25 cellular contexts compared by ENCODE assay signal in the genomic region with DNA sequence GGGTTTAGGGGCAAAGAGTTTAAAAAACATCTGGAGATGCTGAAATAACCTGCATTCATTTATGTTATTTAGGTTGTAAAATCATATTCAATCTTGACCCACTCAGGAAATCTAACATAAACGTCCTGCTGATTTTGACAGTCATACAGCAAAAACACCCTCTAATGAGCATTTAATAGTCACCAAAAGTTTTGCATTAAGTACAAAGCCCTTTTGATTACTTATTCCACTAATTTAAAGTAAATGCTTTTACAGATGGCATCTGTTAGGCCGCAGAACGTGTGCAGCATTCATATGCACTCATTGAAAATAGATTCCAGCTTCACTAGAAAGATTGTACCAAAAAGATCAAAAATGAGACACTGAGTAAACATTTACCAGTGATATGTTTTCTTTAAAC.
DNase-seq lines count a peak whose midpoint lies in the region; FAIRE-seq and TF ChIP-seq lines count a peak whose summit lies in the region.
"Had no signal": no experiment of that assay in that cellular context is flagged by ENCODE, and none has a peak within 500 bp of the region (broad histone marks: within the 10 kb centered on the region; RNA-seq: fewer than 3 reads in every experiment).

No MANE protein-coding gene starts in this region.

- H3K4me1 ChIP-seq in A673 (ENCODE audit: insufficient read depth, low read length, poor library complexity, severe bottlenecking), result no peaks in the 10 kb centered on the region
- H3K4me1 ChIP-seq in hepatocyte (ENCODE audit: insufficient read depth), result no peaks in the 10 kb centered on the region
- H3K4me1 ChIP-seq in adrenal gland (replicated peaks in 1 of 2), result no peaks in the 10 kb centered on the region
- no peaks in the 10 kb centered on the region for H3K4me1 ChIP-seq in neural progenitor cell
- H3K4me1 ChIP-seq: A549, BE2C had no signal

- H3F3A ChIP-seq in neural progenitor cell (ENCODE audit: low read depth), result no peaks in the 10 kb centered on the region

- no peak overlapping the region for H3K27ac Mint-ChIP-seq in HFFc6
- no peak overlapping the region for H3K27ac Mint-ChIP-seq in neural progenitor cell
- H3K27ac Mint-ChIP-seq: CD14-positive monocyte; CD4-positive, alpha-beta memory T cell; CD4-positive, CD25-positive, alpha-beta regulatory T cell; CD8-positive, alpha-beta memory T cell had no signal

- no peak overlapping the region for H3K9ac ChIP-seq in SK-N-MC (ENCODE audit: insufficient read length)
- no peak overlapping the region for H3K9ac ChIP-seq in neural progenitor cell
- H3K9ac ChIP-seq: BLaER1 had no signal

- H3K4me2 ChIP-seq in hepatocyte (no peak overlapping the region), neural progenitor cell (no peak overlapping the region)
- H3K4me2 ChIP-seq: A549, BLaER1 had no signal

- WGBS in hepatocyte (ENCODE audit: low lambda C conversion rate, missing lambda C conversion rate), result 59% methylated on average over 3 of the region's 3 CpGs
- 75 to 85% (median 83%) methylated on average over 3 of the region's 3 CpGs for WGBS in adrenal gland, 4 donors

- intact Hi-C loops in A673 (cut with micrococcal nuclease; ENCODE audit: unreplicated experiment) (no loop called here), adrenal gland (cut with DNase I) (no loop called here)

- TF ChIP-seq CTCF in A673 (conservative IDR thresholded peaks at IDR 0.05; ENCODE audit: low read depth, low read length) (no peak), HFFc6 (IDR thresholded peaks at IDR 0.05) (no peak), hepatocyte (IDR thresholded peaks at IDR 0.05; ENCODE audit: poor library complexity) (no peak), adrenal gland (IDR thresholded peaks at IDR 0.05) (no peak), neural progenitor cell (IDR thresholded peaks at IDR 0.05) (no peak)

- BruUV-seq in A673 (replicated peaks; lab: Mats Ljungman, UMichigan), result no TSS peak

- peak overlapping the region; percentile 23; the same call in 1 of the 2 replicates for H3K4me3 Mint-ChIP-seq in HFFc6
- H3K4me3 Mint-ChIP-seq in neural progenitor cell, result no peak overlapping the region
- H3K4me3 Mint-ChIP-seq: CD14-positive monocyte; CD4-positive, alpha-beta memory T cell; CD4-positive, CD25-positive, alpha-beta regulatory T cell; CD8-positive, alpha-beta memory T cell had no signal

- no peaks in the 10 kb centered on the region for H3K36me3 ChIP-seq in A673 (ENCODE audit: insufficient read depth, low read length, poor library complexity, severe bottlenecking)
- H3K36me3 ChIP-seq in SK-N-MC (ENCODE audit: insufficient read depth, low read length), result no peaks in the 10 kb centered on the region
- H3K36me3 ChIP-seq in hepatocyte (replicated peaks; ENCODE audit: insufficient read depth, low read depth), result no peaks in the 10 kb centered on the region
- H3K36me3 ChIP-seq in adrenal gland (replicated peaks in 1 of 2), result no peaks in the 10 kb centered on the region
- H3K36me3 ChIP-seq in neural progenitor cell, result no peaks in the 10 kb centered on the region
- H3K36me3 ChIP-seq: BE2C, BLaER1 had no signal

- H4K20me1 ChIP-seq in hepatocyte (ENCODE audit: insufficient read depth, poor library complexity, severe bottlenecking) (no peaks in the 10 kb centered on the region), neural progenitor cell (ENCODE audit: low read depth) (no peaks in the 10 kb centered on the region)
- H4K20me1 ChIP-seq: BLaER1 had no signal

- H3K27me3 ChIP-seq in A673 (replicated peaks; ENCODE audit: insufficient read depth, low read depth, low read length, poor library complexity), result no peaks in the 10 kb centered on the region
- no peaks in the 10 kb centered on the region for H3K27me3 ChIP-seq in hepatocyte
- no peaks in the 10 kb centered on the region for H3K27me3 ChIP-seq in adrenal gland
- H3K27me3 ChIP-seq in neural progenitor cell, result no peaks in the 10 kb centered on the region
- H3K27me3 ChIP-seq: BE2C, BLaER1 had no signal

- FAIRE-seq in GM12892 (lab: Jason Lieb, UNC), result no peak
- FAIRE-seq: A549, G401.6, GM19239 had no signal

- TF ChIP-seq POLR2A in GM12892 (IDR thresholded peaks at IDR 0.05; ENCODE audit: low read depth, low read length), result no peak
- no peak for TF ChIP-seq POLR2A in adrenal gland (IDR thresholded peaks at IDR 0.05)

- no peaks in the 10 kb centered on the region for H3K79me2 ChIP-seq in hepatocyte
- H3K79me2 ChIP-seq in neural progenitor cell (ENCODE audit: low read depth), result no peaks in the 10 kb centered on the region

- H3K27ac ChIP-seq in A673 (ENCODE audit: low read depth, low read length, poor library complexity, severe bottlenecking), result no peak overlapping the region
- H3K27ac ChIP-seq in SK-N-MC, result peak overlapping the region; percentile 73
- no peak overlapping the region for H3K27ac ChIP-seq in hepatocyte
- no peak overlapping the region for H3K27ac ChIP-seq in adrenal gland
- H3K27ac ChIP-seq in neural progenitor cell, result no peak overlapping the region
- H3K27ac ChIP-seq: 22Rv1, A549, BLaER1 had no signal

- H3K4me1 Mint-ChIP-seq in HFFc6 (ENCODE audit: low read depth), result peaks cover 40% of the 10 kb centered on the region; the same call in 1 of the 2 replicates
- no peaks in the 10 kb centered on the region for H3K4me1 Mint-ChIP-seq in neural progenitor cell
- H3K4me1 Mint-ChIP-seq: CD14-positive monocyte; CD4-positive, CD25-positive, alpha-beta regulatory T cell; CD8-positive, alpha-beta memory T cell had no signal

- H3K36me3 Mint-ChIP-seq in HFFc6 (ENCODE audit: low read depth), result peaks cover 6% of the 10 kb centered on the region; the same call in 1 of the 2 replicates
- H3K36me3 Mint-ChIP-seq in neural progenitor cell, result no peaks in the 10 kb centered on the region
- H3K36me3 Mint-ChIP-seq: CD14-positive monocyte; CD4-positive, alpha-beta memory T cell; CD4-positive, CD25-positive, alpha-beta regulatory T cell; CD8-positive, alpha-beta memory T cell had no signal

- CTCF ChIA-PET in A673 (lab: Charles Lee), result no interaction called here

- peaks cover 9% of the 10 kb centered on the region for H3K9me3 Mint-ChIP-seq in HFFc6
- peaks cover 5% of the 10 kb centered on the region for H3K9me3 Mint-ChIP-seq in neural progenitor cell

- H3K9me2 ChIP-seq in hepatocyte (replicated peaks; ENCODE audit: insufficient read depth), result no peaks in the 10 kb centered on the region

- H3K4me3 ChIP-seq in A673 (ENCODE audit: low read depth, low read length, poor library complexity, severe bottlenecking) (no peak overlapping the region), SK-N-MC (peak overlapping the region; percentile 51; the same call in 1 of the 2 replicates), hepatocyte (no peak overlapping the region), adrenal gland (no peak overlapping the region), neural progenitor cell (no peak overlapping the region)
- H3K4me3 ChIP-seq: A549, BLaER1 had no signal

- no peaks in the 10 kb centered on the region for H3K27me3 Mint-ChIP-seq in HFFc6 (ENCODE audit: insufficient read depth)
- H3K27me3 Mint-ChIP-seq in neural progenitor cell (ENCODE audit: insufficient read depth, low read depth), result peaks cover 2% of the 10 kb centered on the region
- H3K27me3 Mint-ChIP-seq: CD4-positive, alpha-beta memory T cell; CD4-positive, CD25-positive, alpha-beta regulatory T cell; CD8-positive, alpha-beta memory T cell had no signal

- POLR2A ChIA-PET in A673 (lab: Charles Lee; ENCODE audit: low non-redundant PET), result no interaction called here

- H2AFZ ChIP-seq in hepatocyte (peak overlapping the region; percentile 40), neural progenitor cell (replicated peaks) (no peak overlapping the region)

- DNase-seq in A673 (ENCODE audit: low spot score), result peak; percentile 14
- DNase-seq in HFFc6, result no peak
- DNase-seq in SK-N-MC (ENCODE audit: low read depth, low spot score), result peak; percentile 60
- DNase-seq in hepatocyte (ENCODE audit: low spot score), result no peak
- DNase-seq in GM12892 (ENCODE audit: insufficient read length), result no peak
- DNase-seq in adrenal gland, result no peak
- no peak for DNase-seq in neural progenitor cell (ENCODE audit: low spot score)
- DNase-seq: ACHN; BE2C; C1 segment of cervical spinal cord; CD4-positive, alpha-beta memory T cell; CD4-positive, CD25-positive, alpha-beta regulatory T cell; CD8-positive, alpha-beta memory T cell; COR-L47; DMS 273 treated with DMSO at 0.1 percent for 48 hours; DMS153; DMS53; DMS79; GF-D8 had no signal

- no peaks in the 10 kb centered on the region for H3K9me3 ChIP-seq in A673 (ENCODE audit: low read depth, low read length, poor library complexity, severe bottlenecking)
- no peaks in the 10 kb centered on the region for H3K9me3 ChIP-seq in SK-N-MC (ENCODE audit: low read depth, low read length)
- no peaks in the 10 kb centered on the region for H3K9me3 ChIP-seq in hepatocyte (ENCODE audit: low read depth)
- no peaks in the 10 kb centered on the region for H3K9me3 ChIP-seq in adrenal gland (replicated peaks in 1 of 3)
- H3K9me3 ChIP-seq in neural progenitor cell (ENCODE audit: low read depth), result no peaks in the 10 kb centered on the region
- H3K9me3 ChIP-seq: A549, BE2C, BLaER1 had no signal

Comparison
In these comparisons a context has a peak if more than half of its experiments do, and no peak if none do; other contexts are left out.
1. DNase-seq: peak in A673 (single experiment) and SK-N-MC (single experiment); none in HFFc6 (single experiment), hepatocyte (single experiment), GM12892 (single experiment), adrenal gland (0 of 7) and neural progenitor cell (single experiment).